In genomic region chr3:120418866-120419490, GRCh38 we compare ENCODE assay signal across 8 cellular contexts. TPM values are rescaled to one million over a fixed set of nuclear protein-coding genes. Genes with fewer than 3 reads are reported as not detected.
DNase-seq lines count a peak whose midpoint lies in the region; ATAC-seq and TF ChIP-seq lines count a peak whose summit lies in the region.

No MANE protein-coding gene starts in this region.

- DNase-seq in GM12864 (ENCODE audit: low read depth) = peak; percentile 22
- peak; percentile 65 for DNase-seq in H4 (ENCODE audit: low spot score)
- peak; percentile 46 for DNase-seq in LHCN-M2 (ENCODE audit: low read depth)
- DNase-seq in Panc1 (ENCODE audit: low read depth, low spot score) = peak; percentile 12
- no peak for DNase-seq in coronary artery (ENCODE audit: low spot score)
- peak; percentile 52 for DNase-seq in lung (ENCODE audit: low spot score)
- no peak for DNase-seq in vagina (ENCODE audit: extremely low spot score in 2 of 2)
- DNase-seq in effector memory CD4-positive, alpha-beta T cell = no peak

- POLR2A ChIA-PET in Panc1 (lab: Charles Lee) = no interaction called here

- H3K27me3 ChIP-seq in Panc1 (ENCODE audit: control insufficient read depth, insufficient read depth, low read length) = peaks cover 9% of the 10 kb centered on the region; the same call in 1 of the 2 replicates
- H3K27me3 ChIP-seq in lung (ENCODE audit: control insufficient read depth, insufficient read depth) = no peaks in the 10 kb centered on the region
- no peaks in the 10 kb centered on the region for H3K27me3 ChIP-seq in vagina
- H3K27me3 ChIP-seq in effector memory CD4-positive, alpha-beta T cell (replicated peaks; ENCODE audit: control insufficient read depth, insufficient read depth, low read length, poor library complexity, severe bottlenecking) = no peaks in the 10 kb centered on the region

- H3K27ac ChIP-seq in Panc1 (ENCODE audit: low read length) (no peak overlapping the region), coronary artery (peak overlapping the region; percentile 80 to 81), lung (ENCODE audit: low read depth in 1 of 2, low read length in 1 of 2) (peak overlapping the region; percentile 73 to 85), vagina (peak overlapping the region; percentile 12)
- no peak overlapping the region for H3K27ac ChIP-seq in effector memory CD4-positive, alpha-beta T cell (ENCODE audit: insufficient read depth, low read length, poor library complexity, severe bottlenecking)

- TF ChIP-seq CTCF in GM12864 (IDR thresholded peaks at IDR 0.05; ENCODE audit: low read depth, low read length, missing control alignments) = peak; percentile 72
- peak; percentile 83 for TF ChIP-seq CTCF in Panc1 (IDR thresholded peaks at IDR 0.05)
- TF ChIP-seq CTCF in coronary artery (IDR thresholded peaks at IDR 0.05) = no peak
- TF ChIP-seq CTCF in lung (IDR thresholded peaks at IDR 0.05; ENCODE audit: control extremely low read depth, extremely low read depth) = peak; percentile 15
- no peak for TF ChIP-seq CTCF in vagina (IDR thresholded peaks at IDR 0.05)

- intact Hi-C loops in Panc1 (cut with micrococcal nuclease; ENCODE audit: unreplicated experiment) (loop anchor here (1.0 kb wide), 1 partner anchor 140 kb away; no protein-coding TSS in a partner anchor), vagina (cut with DNase I) (loop anchor here (5.0 to 10.0 kb wide), 2 partner anchors 72 to 174 kb away; partner anchors contain the start of gene LRRC58)

- TF ChIP-seq POLR2A in vagina (IDR thresholded peaks at IDR 0.05) = no peak

- ATAC-seq in Panc1 (peak; percentile 84), lung (ENCODE audit: insufficient read depth, low FRiP score) (peak; percentile 37)

- in situ Hi-C loops in Panc1 (cut with HindIII; ENCODE audit: low pct_unique_long_range_greater_than_20kb, low sequenced_read_pairs) = no loop called here

- peaks cover 4% of the 10 kb centered on the region; the same call in 1 of the 2 replicates for H3K4me1 ChIP-seq in Panc1 (ENCODE audit: control insufficient read depth, insufficient read depth, low read length)
- peaks cover 11 to 25% of the 10 kb centered on the region in 2 donors for H3K4me1 ChIP-seq in lung (ENCODE audit: control insufficient read depth in 2 of 2, insufficient read depth in 2 of 2, low read length in 2 of 2)
- H3K4me1 ChIP-seq in vagina = peaks cover 66% of the 10 kb centered on the region
- no peaks in the 10 kb centered on the region for H3K4me1 ChIP-seq in effector memory CD4-positive, alpha-beta T cell (ENCODE audit: control insufficient read depth, insufficient read depth, low read length, poor library complexity, severe bottlenecking)

- CTCF ChIA-PET in Panc1 (lab: Charles Lee) = interaction anchor here (2.5 kb wide), 1 partner anchor 139 kb away, joined by 13 read pairs; no protein-coding TSS in a partner anchor

- H3K4me3 ChIP-seq in GM12864 (ENCODE audit: low read depth, low read length) = no peak overlapping the region
- H3K4me3 ChIP-seq in Panc1 (ENCODE audit: low read depth in 2 of 2, low read length in 2 of 2) = no peak overlapping the region
- no peak overlapping the region for H3K4me3 ChIP-seq in coronary artery
- no peak overlapping the region for H3K4me3 ChIP-seq in lung
- no peak overlapping the region for H3K4me3 ChIP-seq in vagina
- no peak overlapping the region for H3K4me3 ChIP-seq in effector memory CD4-positive, alpha-beta T cell (ENCODE audit: insufficient read depth, low read depth, low read length, poor library complexity, severe bottlenecking)

- H3K36me3 ChIP-seq in Panc1 (ENCODE audit: control insufficient read depth, insufficient read depth, low read length) (no peaks in the 10 kb centered on the region), lung (ENCODE audit: control insufficient read depth in 2 of 2, insufficient read depth in 2 of 2, low read length in 2 of 2) (no peaks in the 10 kb centered on the region), vagina (no peaks in the 10 kb centered on the region)
- no peaks in the 10 kb centered on the region for H3K36me3 ChIP-seq in effector memory CD4-positive, alpha-beta T cell (ENCODE audit: control insufficient read depth, insufficient read depth, low read length)

- no peaks in the 10 kb centered on the region for H3K9me3 ChIP-seq in Panc1 (ENCODE audit: control insufficient read depth, insufficient read depth, low read depth, low read length)
- no peaks in the 10 kb centered on the region for H3K9me3 ChIP-seq in lung (ENCODE audit: control insufficient read depth in 2 of 2, insufficient read depth in 1 of 2, low read length in 1 of 2)
- no peaks in the 10 kb centered on the region for H3K9me3 ChIP-seq in vagina
- no peaks in the 10 kb centered on the region for H3K9me3 ChIP-seq in effector memory CD4-positive, alpha-beta T cell (ENCODE audit: control insufficient read depth, low read length)

- BruUV-seq in Panc1 (replicated peaks; lab: Mats Ljungman, UMichigan) = no TSS peak

- WGBS in lung, 2 donors = 14 to 16% methylated on average over 6 of the region's 6 CpGs

RNA-seq across cellular contexts. Expression of gene FSTL1, which starts 31.8 kb away (rescaled TPM):
- 290 and 316 TPM in 2 replicates for total RNA-seq in H4 (2014; rRNA removed; shearing (Covaris generic))
- 194 and 212 TPM in 2 replicates for total RNA-seq in LHCN-M2 (2014; rRNA removed)
- polyA plus RNA-seq in LHCN-M2 (2012) = 289 TPM
- 9.2 TPM for total RNA-seq in Panc1 (2021; ENCODE audit: unreplicated experiment)
- 7.3 TPM for polyA plus RNA-seq in Panc1 (2012; ENCODE audit: insufficient read length)
- total RNA-seq in lung = 100 to 1,000 TPM; 304 to 544 TPM
- 10 to 100 TPM; 24.9 to 79.0 TPM for polyA plus RNA-seq in lung
- total RNA-seq in vagina = 387 TPM

Comparison
In these comparisons a context has a peak if more than half of its experiments do, and no peak if none do; other contexts are left out.
1. DNase-seq: peak in GM12864 (single experiment), H4 (single experiment), LHCN-M2 (single experiment), Panc1 (single experiment) and lung (single experiment); none in coronary artery (single experiment), vagina (0 of 2) and effector memory CD4-positive, alpha-beta T cell (0 of 3).
2. CTCF ChIP-seq: peak in GM12864 (single experiment), Panc1 (single experiment) and lung (single experiment); none in coronary artery (single experiment) and vagina (0 of 3).
3. H3K27ac ChIP-seq: peak in coronary artery (2 of 2), lung (2 of 2) and vagina (single experiment); none in Panc1 (single experiment) and effector memory CD4-positive, alpha-beta T cell (single experiment).
4. RNA of gene FSTL1, which starts 31.8 kb away (total RNA-seq): 304 to 544 TPM in lung, 387 TPM in vagina (single experiment), 290 to 316 TPM in H4 and 194 to 212 TPM in LHCN-M2; 9.2 TPM in Panc1 (single experiment); every median in the first group is over 10 times any median in the second.